10 cellular contexts compared by ENCODE assay signal in the genomic region with DNA sequence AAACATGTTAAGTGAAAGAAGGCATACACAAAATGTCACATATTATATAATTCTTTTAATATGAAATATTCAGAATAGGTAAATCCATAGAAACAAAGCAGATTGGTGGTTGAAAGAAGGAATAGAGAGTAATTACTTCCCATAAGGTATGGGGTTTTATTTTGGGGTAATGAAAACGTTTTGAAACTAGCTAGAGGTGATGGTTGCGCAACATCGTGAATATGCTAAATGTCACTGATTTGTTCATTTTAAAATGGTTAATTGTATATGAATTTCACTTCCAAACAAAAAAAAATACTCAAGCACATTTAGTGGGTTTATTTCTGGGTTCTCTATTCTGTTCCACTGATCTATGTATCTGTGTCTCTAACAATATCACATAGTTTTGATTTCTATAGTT. TPM values are rescaled to one million over a fixed set of nuclear protein-coding genes. Genes with fewer than 3 reads are reported as not detected.
"Had no signal": no experiment of that assay in that cellular context is flagged by ENCODE, and none has a peak within 500 bp of the region (broad histone marks: within the 10 kb centered on the region; RNA-seq: fewer than 3 reads in every experiment).

No MANE protein-coding gene starts in this region.

- DNase-seq: H7, HFFc6, Karpas-422, KBM-7 had no signal

- H3K4me3 ChIP-seq: GM23338, HAP-1 had no signal

- H3K36me3 ChIP-seq: HAP-1 had no signal

- H3K9me3 ChIP-seq: HAP-1 had no signal

- H3K9ac ChIP-seq: KMS-11 had no signal

- ATAC-seq: GM23338, HCT116 had no signal

- H3K4me1 ChIP-seq: HAP-1 had no signal

- H3K27ac ChIP-seq: HL-60, KMS-11 had no signal

- H3K4me2 ChIP-seq: GM23338, KMS-11 had no signal

- H2AFZ ChIP-seq: GM23338 had no signal

RNA-seq across cellular contexts. Expression of gene FSTL4, which starts 12.0 kb away (rescaled TPM):
- total RNA-seq: HFFc6 had no signal
- polyA plus RNA-seq: IgD-negative memory B cell had no signal
